In genomic region chr1:99005537-99005942, GRCh38 we compare ENCODE assay signal across 12 cellular contexts. TPM values are rescaled to one million over a fixed set of nuclear protein-coding genes. Genes with fewer than 3 reads are reported as not detected.
DNase-seq lines count a peak whose midpoint lies in the region; ATAC-seq and TF ChIP-seq lines count a peak whose summit lies in the region.
"Had no signal": no experiment of that assay in that cellular context is flagged by ENCODE, and none has a peak within 500 bp of the region (broad histone marks: within the 10 kb centered on the region; RNA-seq: fewer than 3 reads in every experiment).

No MANE protein-coding gene starts in this region.

- intact Hi-C loops in activated T-helper 1 cell treated with anti-CD3 and anti-CD28 coated beads, Interleukin-12 subunit alpha, Interleukin-12 subunit beta, Interleukin-2, Interleukin-4 antibody, amounts not matched to agents 30 ng/mL and 10 ng/mL and 1 ng/mL, durations not matched to agents 14 hours and 24 hours and 36 hours (cut with micrococcal nuclease): no loop called here
- intact Hi-C loops in activated CD8-positive, alpha-beta T cell treated with anti-CD3 and anti-CD28 coated beads for 36 hours (cut with micrococcal nuclease): no loop called here

- TF ChIP-seq EP300 in suprapubic skin (IDR thresholded peaks at IDR 0.05): no peak

- H3K4me3 ChIP-seq in iPS-20b (ENCODE audit: low read length) (peak overlapping the region; percentile 85), suprapubic skin (peak overlapping the region; percentile 56)
- H3K4me3 ChIP-seq: GM12878 had no signal

- POLR2A ChIA-PET in activated CD8-positive, alpha-beta T cell treated with anti-CD3 and anti-CD28 coated beads for 36 hours (lab: Charles Lee): interaction anchor here (1.0 kb wide), 1 partner anchor 35 kb away, joined by 3 read pairs; no protein-coding TSS in a partner anchor

- H3K27ac Mint-ChIP-seq in activated naive CD8-positive, alpha-beta T cell: no peak overlapping the region
- H3K27ac Mint-ChIP-seq in activated naive CD8-positive, alpha-beta T cell treated with anti-CD3 and anti-CD28 coated beads for 36 hours: no peak overlapping the region
- H3K27ac Mint-ChIP-seq in activated T-helper 1 cell treated with anti-CD3 and anti-CD28 coated beads, Interleukin-12 subunit alpha, Interleukin-12 subunit beta, Interleukin-2, Interleukin-4 antibody, amounts not matched to agents 30 ng/mL and 10 ng/mL and 1 ng/mL, durations not matched to agents 14 hours and 24 hours and 36 hours: no peak overlapping the region
- no peak overlapping the region for H3K27ac Mint-ChIP-seq in activated CD8-positive, alpha-beta T cell treated with anti-CD3 and anti-CD28 coated beads for 36 hours

- H3K36me3 Mint-ChIP-seq in activated naive CD8-positive, alpha-beta T cell: no peaks in the 10 kb centered on the region
- H3K36me3 Mint-ChIP-seq in activated naive CD8-positive, alpha-beta T cell treated with anti-CD3 and anti-CD28 coated beads for 36 hours: no peaks in the 10 kb centered on the region
- H3K36me3 Mint-ChIP-seq in activated T-helper 1 cell treated with anti-CD3 and anti-CD28 coated beads, Interleukin-12 subunit alpha, Interleukin-12 subunit beta, Interleukin-2, Interleukin-4 antibody, amounts not matched to agents 30 ng/mL and 10 ng/mL and 1 ng/mL, durations not matched to agents 14 hours and 24 hours and 36 hours (ENCODE audit: low read depth): no peaks in the 10 kb centered on the region
- no peaks in the 10 kb centered on the region for H3K36me3 Mint-ChIP-seq in activated CD8-positive, alpha-beta T cell treated with anti-CD3 and anti-CD28 coated beads for 36 hours (ENCODE audit: low read depth)

- TF ChIP-seq POLR2A in suprapubic skin (IDR thresholded peaks at IDR 0.05): no peak

- peaks cover 7% of the 10 kb centered on the region; the same call in 1 of the 2 replicates for H3K4me1 ChIP-seq in iPS-20b (ENCODE audit: insufficient read depth, low read length)
- H3K4me1 ChIP-seq in suprapubic skin: peaks cover 20% of the 10 kb centered on the region

- WGBS in suprapubic skin: 18% methylated on average over 8 of the region's 8 CpGs

- CTCF ChIA-PET in activated CD8-positive, alpha-beta T cell treated with anti-CD3 and anti-CD28 coated beads for 36 hours (lab: Charles Lee): interaction anchor here (0.6 to 1.4 kb wide), 2 partner anchors 14 to 50 kb away, joined by 3 read pairs; no protein-coding TSS in a partner anchor

- no peak for DNase-seq in activated naive CD8-positive, alpha-beta T cell treated with anti-CD3 and anti-CD28 coated beads for 36 hours
- no peak for DNase-seq in activated T-helper 1 cell treated with anti-CD3 and anti-CD28 coated beads, Interleukin-12 subunit alpha, Interleukin-12 subunit beta, Interleukin-2, Interleukin-4 antibody, amounts not matched to agents 30 ng/mL and 10 ng/mL and 1 ng/mL, durations not matched to agents 14 hours and 24 hours and 36 hours (ENCODE audit: low spot score)
- DNase-seq in suprapubic skin (ENCODE audit: low spot score in 2 of 2) (no peak), NCI-H748 (lab: John Stamatoyannopoulos, UW; ENCODE audit: unreplicated experiment) (no peak)
- no peak for DNase-seq in activated CD8-positive, alpha-beta T cell treated with anti-CD3 and anti-CD28 coated beads for 36 hours
- DNase-seq: NCI-H2171, SHP77 had no signal

- peaks cover 32% of the 10 kb centered on the region for H3K27me3 Mint-ChIP-seq in activated naive CD8-positive, alpha-beta T cell
- peaks cover 64% of the 10 kb centered on the region for H3K27me3 Mint-ChIP-seq in activated naive CD8-positive, alpha-beta T cell treated with anti-CD3 and anti-CD28 coated beads for 36 hours
- peaks cover 42% of the 10 kb centered on the region for H3K27me3 Mint-ChIP-seq in activated T-helper 1 cell treated with anti-CD3 and anti-CD28 coated beads, Interleukin-12 subunit alpha, Interleukin-12 subunit beta, Interleukin-2, Interleukin-4 antibody, amounts not matched to agents 30 ng/mL and 10 ng/mL and 1 ng/mL, durations not matched to agents 14 hours and 24 hours and 36 hours (ENCODE audit: insufficient read depth)
- H3K27me3 Mint-ChIP-seq in activated CD8-positive, alpha-beta T cell treated with anti-CD3 and anti-CD28 coated beads for 36 hours: peaks cover 45% of the 10 kb centered on the region

- ATAC-seq in GM19035 (IDR thresholded peaks at IDR 0.05; ENCODE audit: unreplicated experiment): no peak
- ATAC-seq in activated CD8-positive, alpha-beta T cell treated with anti-CD3 and anti-CD28 coated beads for 36 hours: no peak
- ATAC-seq: GM12878 had no signal

- H3K9me3 Mint-ChIP-seq in activated naive CD8-positive, alpha-beta T cell (ENCODE audit: low read depth): no peaks in the 10 kb centered on the region
- no peaks in the 10 kb centered on the region for H3K9me3 Mint-ChIP-seq in activated naive CD8-positive, alpha-beta T cell treated with anti-CD3 and anti-CD28 coated beads for 36 hours
- H3K9me3 Mint-ChIP-seq in activated T-helper 1 cell treated with anti-CD3 and anti-CD28 coated beads, Interleukin-12 subunit alpha, Interleukin-12 subunit beta, Interleukin-2, Interleukin-4 antibody, amounts not matched to agents 30 ng/mL and 10 ng/mL and 1 ng/mL, durations not matched to agents 14 hours and 24 hours and 36 hours: no peaks in the 10 kb centered on the region
- H3K9me3 Mint-ChIP-seq in activated CD8-positive, alpha-beta T cell treated with anti-CD3 and anti-CD28 coated beads for 36 hours: no peaks in the 10 kb centered on the region

- H3K27ac ChIP-seq in iPS-20b (ENCODE audit: low read length): no peak overlapping the region
- no peak overlapping the region for H3K27ac ChIP-seq in suprapubic skin

- H3K36me3 ChIP-seq in iPS-20b (ENCODE audit: insufficient read depth, low read depth, low read length): no peaks in the 10 kb centered on the region
- H3K36me3 ChIP-seq in suprapubic skin: no peaks in the 10 kb centered on the region

- H3K9me3 ChIP-seq in iPS-20b (ENCODE audit: insufficient read depth, low read depth, low read length) (no peaks in the 10 kb centered on the region), suprapubic skin (no peaks in the 10 kb centered on the region)

- no peak for TF ChIP-seq CTCF in suprapubic skin (IDR thresholded peaks at IDR 0.05)
- TF ChIP-seq CTCF in activated CD8-positive, alpha-beta T cell treated with anti-CD3 and anti-CD28 coated beads for 36 hours (IDR thresholded peaks at IDR 0.05): no peak

- H3K27me3 ChIP-seq in iPS-20b (ENCODE audit: insufficient read depth, low read length): peaks cover 48% of the 10 kb centered on the region
- peaks cover 47% of the 10 kb centered on the region for H3K27me3 ChIP-seq in suprapubic skin

- peaks cover 3% of the 10 kb centered on the region for H3K4me1 Mint-ChIP-seq in activated naive CD8-positive, alpha-beta T cell (ENCODE audit: low read depth)
- peaks cover 5% of the 10 kb centered on the region for H3K4me1 Mint-ChIP-seq in activated naive CD8-positive, alpha-beta T cell treated with anti-CD3 and anti-CD28 coated beads for 36 hours
- H3K4me1 Mint-ChIP-seq in activated T-helper 1 cell treated with anti-CD3 and anti-CD28 coated beads, Interleukin-12 subunit alpha, Interleukin-12 subunit beta, Interleukin-2, Interleukin-4 antibody, amounts not matched to agents 30 ng/mL and 10 ng/mL and 1 ng/mL, durations not matched to agents 14 hours and 24 hours and 36 hours (ENCODE audit: low read depth): no peaks in the 10 kb centered on the region
- peaks cover 3% of the 10 kb centered on the region for H3K4me1 Mint-ChIP-seq in activated CD8-positive, alpha-beta T cell treated with anti-CD3 and anti-CD28 coated beads for 36 hours (ENCODE audit: low read depth)

- peak overlapping the region; percentile 79 for H3K4me3 Mint-ChIP-seq in activated naive CD8-positive, alpha-beta T cell
- no peak overlapping the region for H3K4me3 Mint-ChIP-seq in activated naive CD8-positive, alpha-beta T cell treated with anti-CD3 and anti-CD28 coated beads for 36 hours
- H3K4me3 Mint-ChIP-seq in activated T-helper 1 cell treated with anti-CD3 and anti-CD28 coated beads, Interleukin-12 subunit alpha, Interleukin-12 subunit beta, Interleukin-2, Interleukin-4 antibody, amounts not matched to agents 30 ng/mL and 10 ng/mL and 1 ng/mL, durations not matched to agents 14 hours and 24 hours and 36 hours: peak overlapping the region; percentile 55
- no peak overlapping the region for H3K4me3 Mint-ChIP-seq in activated CD8-positive, alpha-beta T cell treated with anti-CD3 and anti-CD28 coated beads for 36 hours

- no peak overlapping the region for H3K9ac ChIP-seq in iPS-20b (ENCODE audit: low read depth, low read length)

RNA-seq across cellular contexts. Expression of gene PLPPR5, which starts 0.9 kb away (rescaled TPM):
- not detected for total RNA-seq in activated naive CD8-positive, alpha-beta T cell treated with anti-CD3 and anti-CD28 coated beads for 36 hours
- total RNA-seq in activated T-helper 1 cell treated with anti-CD3 and anti-CD28 coated beads, Interleukin-12 subunit alpha, Interleukin-12 subunit beta, Interleukin-2, Interleukin-4 antibody, amounts not matched to agents 30 ng/mL and 10 ng/mL and 1 ng/mL, durations not matched to agents 14 hours and 24 hours and 36 hours: not detected in 2 replicates
- not detected for total RNA-seq in suprapubic skin
- total RNA-seq in activated CD8-positive, alpha-beta T cell treated with anti-CD3 and anti-CD28 coated beads for 36 hours: under 1 TPM; 0.07 TPM
- total RNA-seq: bronchial epithelial cell had no signal

Comparison
In these comparisons a context has a peak if more than half of its experiments do, and no peak if none do; other contexts are left out.
1. H3K4me3 Mint-ChIP-seq: peak in activated naive CD8-positive, alpha-beta T cell (single experiment) and activated T-helper 1 cell treated with anti-CD3 and anti-CD28 coated beads, Interleukin-12 subunit alpha, Interleukin-12 subunit beta, Interleukin-2, Interleukin-4 antibody, amounts not matched to agents 30 ng/mL and 10 ng/mL and 1 ng/mL, durations not matched to agents 14 hours and 24 hours and 36 hours (single experiment); none in activated naive CD8-positive, alpha-beta T cell treated with anti-CD3 and anti-CD28 coated beads for 36 hours (single experiment) and activated CD8-positive, alpha-beta T cell treated with anti-CD3 and anti-CD28 coated beads for 36 hours (single experiment).